Comparison of ENCODE assay signal across 1 cellular context in the genomic region with DNA sequence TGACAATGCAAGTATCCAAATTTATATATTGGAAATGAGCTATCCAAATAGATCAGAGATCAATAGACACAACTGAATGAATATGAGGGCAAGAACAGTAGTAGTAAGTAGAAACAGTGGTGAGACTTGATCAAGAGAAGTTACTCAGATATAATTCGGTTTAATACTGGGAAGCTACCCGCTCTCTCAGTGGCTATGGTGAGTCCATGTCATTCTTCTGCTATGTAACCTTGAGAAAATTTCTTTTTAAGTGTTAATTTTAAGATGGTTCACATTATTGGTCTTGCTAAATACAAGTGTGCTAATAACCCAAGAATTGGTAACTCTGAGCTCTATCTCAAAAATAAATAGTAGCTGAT.
TF ChIP-seq lines count a peak whose summit lies in the region.

No MANE protein-coding gene starts in this region.

TF ChIP-seq in K562, 482 proteins besides CTCF, POLR2A, EP300 and RAD21 (continued from another document):
- TF ChIP-seq PRDM10 (IDR thresholded peaks at IDR 0.05; ENCODE audit: partially characterized antibody) = no peak
- no peak for TF ChIP-seq CREBBP (IDR thresholded peaks at IDR 0.05; ENCODE audit: low read depth, low read length)
- TF ChIP-seq, protein P1, sequence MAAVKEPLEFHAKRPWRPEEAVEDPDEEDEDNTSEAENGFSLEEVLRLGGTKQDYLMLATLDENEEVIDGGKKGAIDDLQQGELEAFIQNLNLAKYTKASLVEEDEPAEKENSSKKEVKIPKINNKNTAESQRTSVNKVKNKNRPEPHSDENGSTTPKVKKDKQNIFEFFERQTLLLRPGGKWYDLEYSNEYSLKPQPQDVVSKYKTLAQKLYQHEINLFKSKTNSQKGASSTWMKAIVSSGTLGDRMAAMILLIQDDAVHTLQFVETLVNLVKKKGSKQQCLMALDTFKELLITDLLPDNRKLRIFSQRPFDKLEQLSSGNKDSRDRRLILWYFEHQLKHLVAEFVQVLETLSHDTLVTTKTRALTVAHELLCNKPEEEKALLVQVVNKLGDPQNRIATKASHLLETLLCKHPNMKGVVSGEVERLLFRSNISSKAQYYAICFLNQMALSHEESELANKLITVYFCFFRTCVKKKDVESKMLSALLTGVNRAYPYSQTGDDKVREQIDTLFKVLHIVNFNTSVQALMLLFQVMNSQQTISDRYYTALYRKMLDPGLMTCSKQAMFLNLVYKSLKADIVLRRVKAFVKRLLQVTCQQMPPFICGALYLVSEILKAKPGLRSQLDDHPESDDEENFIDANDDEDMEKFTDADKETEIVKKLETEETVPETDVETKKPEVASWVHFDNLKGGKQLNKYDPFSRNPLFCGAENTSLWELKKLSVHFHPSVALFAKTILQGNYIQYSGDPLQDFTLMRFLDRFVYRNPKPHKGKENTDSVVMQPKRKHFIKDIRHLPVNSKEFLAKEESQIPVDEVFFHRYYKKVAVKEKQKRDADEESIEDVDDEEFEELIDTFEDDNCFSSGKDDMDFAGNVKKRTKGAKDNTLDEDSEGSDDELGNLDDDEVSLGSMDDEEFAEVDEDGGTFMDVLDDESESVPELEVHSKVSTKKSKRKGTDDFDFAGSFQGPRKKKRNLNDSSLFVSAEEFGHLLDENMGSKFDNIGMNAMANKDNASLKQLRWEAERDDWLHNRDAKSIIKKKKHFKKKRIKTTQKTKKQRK (IDR thresholded peaks at IDR 0.05; ENCODE audit: borderline replicate concordance, low read depth, low read length) = no peak
- no peak for TF ChIP-seq CHCHD3 (CRISPR knock-in tag; IDR thresholded peaks at IDR 0.05)
- TF ChIP-seq VEZF1 (CRISPR knock-in tag; IDR thresholded peaks at IDR 0.05) = 0 out of 2 replicates have a peak, but pooled peaks have one; percentile 24
- TF ChIP-seq EP400 (IDR thresholded peaks at IDR 0.05) = 0 out of 2 replicates have a peak, but pooled peaks have one; percentile 1
- TF ChIP-seq, protein P2, sequence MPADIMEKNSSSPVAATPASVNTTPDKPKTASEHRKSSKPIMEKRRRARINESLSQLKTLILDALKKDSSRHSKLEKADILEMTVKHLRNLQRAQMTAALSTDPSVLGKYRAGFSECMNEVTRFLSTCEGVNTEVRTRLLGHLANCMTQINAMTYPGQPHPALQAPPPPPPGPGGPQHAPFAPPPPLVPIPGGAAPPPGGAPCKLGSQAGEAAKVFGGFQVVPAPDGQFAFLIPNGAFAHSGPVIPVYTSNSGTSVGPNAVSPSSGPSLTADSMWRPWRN (IDR thresholded peaks at IDR 0.05; ENCODE audit: low read depth) = no peak
- no peak for TF ChIP-seq ZBED1 (IDR thresholded peaks at IDR 0.05)
- TF ChIP-seq, protein P3, sequence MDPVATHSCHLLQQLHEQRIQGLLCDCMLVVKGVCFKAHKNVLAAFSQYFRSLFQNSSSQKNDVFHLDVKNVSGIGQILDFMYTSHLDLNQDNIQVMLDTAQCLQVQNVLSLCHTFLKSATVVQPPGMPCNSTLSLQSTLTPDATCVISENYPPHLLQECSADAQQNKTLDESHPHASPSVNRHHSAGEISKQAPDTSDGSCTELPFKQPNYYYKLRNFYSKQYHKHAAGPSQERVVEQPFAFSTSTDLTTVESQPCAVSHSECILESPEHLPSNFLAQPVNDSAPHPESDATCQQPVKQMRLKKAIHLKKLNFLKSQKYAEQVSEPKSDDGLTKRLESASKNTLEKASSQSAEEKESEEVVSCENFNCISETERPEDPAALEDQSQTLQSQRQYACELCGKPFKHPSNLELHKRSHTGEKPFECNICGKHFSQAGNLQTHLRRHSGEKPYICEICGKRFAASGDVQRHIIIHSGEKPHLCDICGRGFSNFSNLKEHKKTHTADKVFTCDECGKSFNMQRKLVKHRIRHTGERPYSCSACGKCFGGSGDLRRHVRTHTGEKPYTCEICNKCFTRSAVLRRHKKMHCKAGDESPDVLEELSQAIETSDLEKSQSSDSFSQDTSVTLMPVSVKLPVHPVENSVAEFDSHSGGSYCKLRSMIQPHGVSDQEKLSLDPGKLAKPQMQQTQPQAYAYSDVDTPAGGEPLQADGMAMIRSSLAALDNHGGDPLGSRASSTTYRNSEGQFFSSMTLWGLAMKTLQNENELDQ (CRISPR knock-in tag; IDR thresholded peaks at IDR 0.05; ENCODE audit: borderline replicate concordance) = no peak
- no peak for TF ChIP-seq ZNF3 (CRISPR knock-in tag; IDR thresholded peaks at IDR 0.05)
- no peak for TF ChIP-seq RBFOX2 (IDR thresholded peaks at IDR 0.05; ENCODE audit: low read depth, low read length)
- no peak for TF ChIP-seq NCOR1 (IDR thresholded peaks at IDR 0.05)
- TF ChIP-seq HDAC2 (IDR thresholded peaks at IDR 0.05) = no peak
- no peak for TF ChIP-seq RBM39 (optimal IDR thresholded peaks at IDR 0.05; ENCODE audit: low read depth, low read length)
- no peak for TF ChIP-seq MED1 (CRISPR knock-in tag; IDR thresholded peaks at IDR 0.05; ENCODE audit: borderline replicate concordance)
- peak; percentile 56; the same call in 1 of the 2 replicates for TF ChIP-seq ZNF592 (IDR thresholded peaks at IDR 0.05)
- TF ChIP-seq SMARCB1 (IDR thresholded peaks at IDR 0.05; ENCODE audit: insufficient read length, low read depth) = no peak
- no peak for TF ChIP-seq ZNF695 (CRISPR knock-in tag; IDR thresholded peaks at IDR 0.05)
- TF ChIP-seq SIRT6 (IDR thresholded peaks at IDR 0.05; ENCODE audit: low read depth, low read length) = no peak
- 0 out of 2 replicates have a peak, but pooled peaks have one; percentile 8 for TF ChIP-seq NR2C1 (IDR thresholded peaks at IDR 0.05)
- TF ChIP-seq NR2C1 (tag; IDR thresholded peaks at IDR 0.05) = no peak
- TF ChIP-seq TEAD2 (tag; IDR thresholded peaks at IDR 0.05) = no peak
- no peak for TF ChIP-seq MAX (CRISPR knock-in tag; IDR thresholded peaks at IDR 0.05)
